8 cellular contexts compared by ENCODE assay signal in genomic region chr16:20740007-20740883, GRCh38. TPM values are rescaled to one million over a fixed set of nuclear protein-coding genes. Genes with fewer than 3 reads are reported as not detected.
DNase-seq lines count a peak whose midpoint lies in the region; ATAC-seq, FAIRE-seq and TF ChIP-seq lines count a peak whose summit lies in the region.

No MANE protein-coding gene starts in this region.

- H3K36me3 ChIP-seq in Loucy (ENCODE audit: insufficient read depth, low read length) (peaks cover 34% of the 10 kb centered on the region; the same call in 1 of the 2 replicates), kidney epithelial cell (ENCODE audit: control insufficient read depth, insufficient read depth, low read length) (no peaks in the 10 kb centered on the region), testis (ENCODE audit: low read depth, missing control alignments) (no peaks in the 10 kb centered on the region)

- FAIRE-seq in frontal cortex (lab: Jason Lieb, UNC), result no peak

- H3K4me2 ChIP-seq in Loucy (ENCODE audit: low read depth, low read length, poor library complexity, severe bottlenecking), result peak overlapping the region; percentile 90

- WGBS in testis, 2 donors, result 24 to 27% methylated on average over 11 of the region's 11 CpGs

- H3K9me2 ChIP-seq in Loucy (replicated peaks; ENCODE audit: low read depth, low read length), result no peaks in the 10 kb centered on the region

- H3K79me2 ChIP-seq in Loucy (ENCODE audit: insufficient read depth, low read length), result peaks cover 42% of the 10 kb centered on the region

- no peak overlapping the region for H2AFZ ChIP-seq in Loucy (ENCODE audit: low read length)

- peak; percentile 72 for TF ChIP-seq CTCF in Loucy (conservative IDR thresholded peaks at IDR 0.05; ENCODE audit: low read length)
- peak; percentile 64 for TF ChIP-seq CTCF in kidney epithelial cell (IDR thresholded peaks at IDR 0.05; ENCODE audit: insufficient read depth, low read length, poor library complexity, severe bottlenecking)
- TF ChIP-seq CTCF in testis (IDR thresholded peaks at IDR 0.05), result peak; percentile 16 to 33 (median 29)

- H3K4me3 ChIP-seq in Loucy (ENCODE audit: low read length, poor library complexity, severe bottlenecking), result peak overlapping the region; percentile 98
- H3K4me3 ChIP-seq in kidney epithelial cell (ENCODE audit: low read depth, low read length), result peak overlapping the region; percentile 98
- H3K4me3 ChIP-seq in testis, result peak overlapping the region; percentile 90 to 97

- peak overlapping the region; percentile 87 for H3K9ac ChIP-seq in Loucy (ENCODE audit: low read depth, low read length, poor library complexity, severe bottlenecking)

- intact Hi-C loops in testis (cut with DNase I; ENCODE audit: low total_unique reads), result no loop called here

- H3K27ac ChIP-seq in testis, result peak overlapping the region; percentile 95 to 99

- H3K9me3 ChIP-seq in Loucy (ENCODE audit: insufficient read depth, low read depth, low read length) (no peaks in the 10 kb centered on the region), testis (no peaks in the 10 kb centered on the region)

- TF ChIP-seq POLR2A in testis (IDR thresholded peaks at IDR 0.05), result no peak

- no peaks in the 10 kb centered on the region for H3K27me3 ChIP-seq in Loucy (ENCODE audit: insufficient read depth, low read length, poor library complexity, severe bottlenecking)
- no peaks in the 10 kb centered on the region for H3K27me3 ChIP-seq in kidney epithelial cell (ENCODE audit: control insufficient read depth, insufficient read depth, low read length)
- no peaks in the 10 kb centered on the region for H3K27me3 ChIP-seq in testis

- no peaks in the 10 kb centered on the region for H3F3A ChIP-seq in Loucy (ENCODE audit: low read depth)

- no peak for ATAC-seq in HG03280 (IDR thresholded peaks at IDR 0.05; ENCODE audit: unreplicated experiment)

- peaks cover 38% of the 10 kb centered on the region for H4K20me1 ChIP-seq in Loucy (ENCODE audit: insufficient read depth, low read length, poor library complexity, severe bottlenecking)

- H3K4me1 ChIP-seq in Loucy (ENCODE audit: insufficient read depth, low read length, poor library complexity, severe bottlenecking) (peaks cover 22% of the 10 kb centered on the region), testis (peaks cover 16% of the 10 kb centered on the region)

- DNase-seq in Daoy (ENCODE audit: low read depth) (peak; percentile 12), amniotic epithelial cell (ENCODE audit: low read depth) (peak; percentile 1), kidney epithelial cell (ENCODE audit: low read depth) (no peak), testis (no peak), frontal cortex (ENCODE audit: low spot score in 2 of 2) (no peak), hepatic stellate cell (ENCODE audit: low spot score) (no peak)

RNA-seq across cellular contexts. Expression of gene THUMPD1, which starts 1.4 kb away (rescaled TPM):
- 47.7 and 63.0 TPM in 2 replicates for total RNA-seq in Daoy (2014; rRNA removed; shearing (Covaris generic))
- total RNA-seq in kidney epithelial cell (70.8 and 92.0 TPM in 2 replicates), testis (100 to 1,000 TPM; 100 to 111 TPM), frontal cortex (75.8 TPM)
- 35.0 TPM for polyA plus RNA-seq in testis (ENCODE audit: insufficient read depth, low read depth, low replicate concordance)

RNA-seq across cellular contexts. Expression of gene ACSM3, which starts 23.6 kb away (rescaled TPM):
- total RNA-seq in Daoy (2014; rRNA removed; shearing (Covaris generic)), result 2.2 and 4.8 TPM in 2 replicates
- total RNA-seq in kidney epithelial cell, result 5.9 and 14.4 TPM in 2 replicates
- 100 to 1,000 TPM in 1 of 2 donors, 10 to 100 TPM in 1; 68.0 to 120 TPM for total RNA-seq in testis
- 41.1 TPM for polyA plus RNA-seq in testis (ENCODE audit: insufficient read depth, low read depth, low replicate concordance)
- total RNA-seq in frontal cortex, result 1.6 TPM

RNA-seq across cellular contexts. Expression of gene ACSM1, which starts 42.8 kb away (rescaled TPM):
- not detected in 2 replicates for total RNA-seq in Daoy (2014; rRNA removed; shearing (Covaris generic))
- total RNA-seq in kidney epithelial cell, result 1.2 and 1.6 TPM in 2 replicates
- total RNA-seq in testis, result 10 to 100 TPM in 1 of 2 donors, 1 to 10 TPM in 1; 8.7 to 10.4 TPM
- polyA plus RNA-seq in testis (ENCODE audit: insufficient read depth, low read depth, low replicate concordance), result 7.0 TPM
- total RNA-seq in frontal cortex, result not detected

Comparison
In these comparisons a context has a peak if more than half of its experiments do, and no peak if none do; other contexts are left out.
1. DNase-seq: peak in Daoy (single experiment) and amniotic epithelial cell (single experiment); none in kidney epithelial cell (single experiment), testis (single experiment), frontal cortex (0 of 2) and hepatic stellate cell (single experiment).
2. Peak in every context shown above with its lines, with median percentiles within 50 percentile points of each other: H3K4me3 ChIP-seq and CTCF ChIP-seq.